ENCODE assay signal across 1 cellular context in the genomic region with DNA sequence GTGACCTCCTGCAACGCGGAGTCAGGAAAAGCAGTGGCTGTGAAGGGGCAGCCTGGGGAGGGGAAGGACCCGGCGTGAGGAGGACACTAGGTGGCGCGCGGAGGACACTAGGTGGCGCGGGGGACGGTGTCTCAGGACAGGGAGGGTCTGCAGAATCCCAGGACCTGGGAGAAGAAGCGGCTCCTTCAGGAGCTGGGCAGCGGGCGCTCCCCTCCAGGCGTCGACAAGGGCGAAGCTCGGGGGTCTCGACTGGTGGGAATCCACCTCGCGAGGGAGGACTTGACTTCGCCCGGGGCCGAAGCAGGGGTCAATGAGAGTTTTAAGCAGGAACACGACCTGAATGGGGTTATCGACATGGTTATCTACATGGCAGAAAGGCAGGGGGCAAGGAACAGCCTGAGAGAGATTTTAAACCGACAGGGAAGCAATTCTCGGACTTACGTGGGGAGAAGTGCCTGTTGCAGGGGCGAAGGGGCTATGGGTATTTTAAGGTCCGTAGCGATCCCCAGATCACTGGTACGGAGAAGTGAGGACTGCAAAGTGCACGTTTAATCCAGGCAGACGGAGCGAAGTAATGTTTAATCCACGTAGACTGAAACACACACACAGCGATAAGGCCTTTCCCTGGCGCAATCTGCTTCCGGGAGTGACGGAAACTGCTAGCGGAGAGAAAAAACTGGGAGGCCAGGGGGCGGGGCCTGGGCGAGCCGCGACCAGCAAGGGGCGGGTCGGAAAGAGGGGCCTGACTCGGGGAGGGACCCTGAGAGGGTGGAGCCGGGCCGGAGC.
TF ChIP-seq lines count a peak whose summit lies in the region.

TSS of gene ZNF616 (minus strand) at position 648 of the 786 bp plus-strand sequence. CDS start 9,426 bp downstream, outside the sequence.

TF ChIP-seq in HepG2, 621 proteins besides CTCF, POLR2A, EP300 and RAD21 (continued from another document and continues in another):
- TF ChIP-seq, protein P1, sequence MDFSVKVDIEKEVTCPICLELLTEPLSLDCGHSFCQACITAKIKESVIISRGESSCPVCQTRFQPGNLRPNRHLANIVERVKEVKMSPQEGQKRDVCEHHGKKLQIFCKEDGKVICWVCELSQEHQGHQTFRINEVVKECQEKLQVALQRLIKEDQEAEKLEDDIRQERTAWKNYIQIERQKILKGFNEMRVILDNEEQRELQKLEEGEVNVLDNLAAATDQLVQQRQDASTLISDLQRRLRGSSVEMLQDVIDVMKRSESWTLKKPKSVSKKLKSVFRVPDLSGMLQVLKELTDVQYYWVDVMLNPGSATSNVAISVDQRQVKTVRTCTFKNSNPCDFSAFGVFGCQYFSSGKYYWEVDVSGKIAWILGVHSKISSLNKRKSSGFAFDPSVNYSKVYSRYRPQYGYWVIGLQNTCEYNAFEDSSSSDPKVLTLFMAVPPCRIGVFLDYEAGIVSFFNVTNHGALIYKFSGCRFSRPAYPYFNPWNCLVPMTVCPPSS (IDR thresholded peaks at IDR 0.05): no peak
- no peak for TF ChIP-seq ZNF121 (CRISPR knock-in tag; IDR thresholded peaks at IDR 0.05)
- no peak for TF ChIP-seq PHF5A (CRISPR knock-in tag; IDR thresholded peaks at IDR 0.05; ENCODE audit: low read depth, unreplicated experiment)
- TF ChIP-seq, protein P2, sequence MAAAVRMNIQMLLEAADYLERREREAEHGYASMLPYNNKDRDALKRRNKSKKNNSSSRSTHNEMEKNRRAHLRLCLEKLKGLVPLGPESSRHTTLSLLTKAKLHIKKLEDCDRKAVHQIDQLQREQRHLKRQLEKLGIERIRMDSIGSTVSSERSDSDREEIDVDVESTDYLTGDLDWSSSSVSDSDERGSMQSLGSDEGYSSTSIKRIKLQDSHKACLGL (CRISPR knock-in tag; IDR thresholded peaks at IDR 0.05): no peak
- TF ChIP-seq, protein P3, sequence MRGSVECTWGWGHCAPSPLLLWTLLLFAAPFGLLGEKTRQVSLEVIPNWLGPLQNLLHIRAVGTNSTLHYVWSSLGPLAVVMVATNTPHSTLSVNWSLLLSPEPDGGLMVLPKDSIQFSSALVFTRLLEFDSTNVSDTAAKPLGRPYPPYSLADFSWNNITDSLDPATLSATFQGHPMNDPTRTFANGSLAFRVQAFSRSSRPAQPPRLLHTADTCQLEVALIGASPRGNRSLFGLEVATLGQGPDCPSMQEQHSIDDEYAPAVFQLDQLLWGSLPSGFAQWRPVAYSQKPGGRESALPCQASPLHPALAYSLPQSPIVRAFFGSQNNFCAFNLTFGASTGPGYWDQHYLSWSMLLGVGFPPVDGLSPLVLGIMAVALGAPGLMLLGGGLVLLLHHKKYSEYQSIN (CRISPR knock-in tag; IDR thresholded peaks at IDR 0.05; ENCODE audit: borderline replicate concordance): no peak
- no peak for TF ChIP-seq SSRP1 (CRISPR knock-in tag; IDR thresholded peaks at IDR 0.05)
- TF ChIP-seq ZMYM3 (CRISPR knock-in tag; IDR thresholded peaks at IDR 0.05): peak; percentile 63
- no peak for TF ChIP-seq RELA (CRISPR knock-in tag; IDR thresholded peaks at IDR 0.05)
- TF ChIP-seq, protein P4, sequence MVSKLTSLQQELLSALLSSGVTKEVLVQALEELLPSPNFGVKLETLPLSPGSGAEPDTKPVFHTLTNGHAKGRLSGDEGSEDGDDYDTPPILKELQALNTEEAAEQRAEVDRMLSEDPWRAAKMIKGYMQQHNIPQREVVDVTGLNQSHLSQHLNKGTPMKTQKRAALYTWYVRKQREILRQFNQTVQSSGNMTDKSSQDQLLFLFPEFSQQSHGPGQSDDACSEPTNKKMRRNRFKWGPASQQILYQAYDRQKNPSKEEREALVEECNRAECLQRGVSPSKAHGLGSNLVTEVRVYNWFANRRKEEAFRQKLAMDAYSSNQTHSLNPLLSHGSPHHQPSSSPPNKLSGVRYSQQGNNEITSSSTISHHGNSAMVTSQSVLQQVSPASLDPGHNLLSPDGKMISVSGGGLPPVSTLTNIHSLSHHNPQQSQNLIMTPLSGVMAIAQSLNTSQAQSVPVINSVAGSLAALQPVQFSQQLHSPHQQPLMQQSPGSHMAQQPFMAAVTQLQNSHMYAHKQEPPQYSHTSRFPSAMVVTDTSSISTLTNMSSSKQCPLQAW (CRISPR knock-in tag; IDR thresholded peaks at IDR 0.05): no peak
- no peak for TF ChIP-seq EHMT2 (IDR thresholded peaks at IDR 0.05; ENCODE audit: borderline replicate concordance, low read depth, low read length)
- no peak for TF ChIP-seq U2AF2 (IDR thresholded peaks at IDR 0.05; ENCODE audit: low read depth, low read length)
- no peak for TF ChIP-seq ZNF577 (CRISPR knock-in tag; IDR thresholded peaks at IDR 0.05; ENCODE audit: borderline replicate concordance, low read depth)
- TF ChIP-seq HOXA3 (CRISPR knock-in tag; IDR thresholded peaks at IDR 0.05): peak; percentile 41; the same call in 1 of the 2 replicates
- no peak for TF ChIP-seq ZNF83 (CRISPR knock-in tag; IDR thresholded peaks at IDR 0.05; ENCODE audit: borderline replicate concordance)
- peak; percentile 19; the same call in 1 of the 2 replicates for TF ChIP-seq SMC3 (IDR thresholded peaks at IDR 0.05; ENCODE audit: low read length)
- TF ChIP-seq, protein P5, sequence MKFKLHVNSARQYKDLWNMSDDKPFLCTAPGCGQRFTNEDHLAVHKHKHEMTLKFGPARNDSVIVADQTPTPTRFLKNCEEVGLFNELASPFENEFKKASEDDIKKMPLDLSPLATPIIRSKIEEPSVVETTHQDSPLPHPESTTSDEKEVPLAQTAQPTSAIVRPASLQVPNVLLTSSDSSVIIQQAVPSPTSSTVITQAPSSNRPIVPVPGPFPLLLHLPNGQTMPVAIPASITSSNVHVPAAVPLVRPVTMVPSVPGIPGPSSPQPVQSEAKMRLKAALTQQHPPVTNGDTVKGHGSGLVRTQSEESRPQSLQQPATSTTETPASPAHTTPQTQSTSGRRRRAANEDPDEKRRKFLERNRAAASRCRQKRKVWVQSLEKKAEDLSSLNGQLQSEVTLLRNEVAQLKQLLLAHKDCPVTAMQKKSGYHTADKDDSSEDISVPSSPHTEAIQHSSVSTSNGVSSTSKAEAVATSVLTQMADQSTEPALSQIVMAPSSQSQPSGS (CRISPR knock-in tag; IDR thresholded peaks at IDR 0.05): no peak
- 0 out of 2 replicates have a peak, but pooled peaks have one; percentile 9 for TF ChIP-seq GFI1 (CRISPR knock-in tag; IDR thresholded peaks at IDR 0.05; ENCODE audit: borderline replicate concordance)
- TF ChIP-seq RBM22 (optimal IDR thresholded peaks at IDR 0.05; ENCODE audit: low read length): no peak
- TF ChIP-seq IKZF4 (CRISPR knock-in tag; IDR thresholded peaks at IDR 0.05; ENCODE audit: borderline replicate concordance, low read depth, not compliant biosample characterization): no peak
- no peak for TF ChIP-seq PTBP1 (IDR thresholded peaks at IDR 0.05; ENCODE audit: low read depth, low read length, poor library complexity, severe bottlenecking)
- no peak for TF ChIP-seq ZNF124 (CRISPR knock-in tag; IDR thresholded peaks at IDR 0.05)
- TF ChIP-seq HNRNPLL (IDR thresholded peaks at IDR 0.05; ENCODE audit: low read depth, low read length, poor library complexity, severe bottlenecking): peak; percentile 59
- TF ChIP-seq, protein P6, sequence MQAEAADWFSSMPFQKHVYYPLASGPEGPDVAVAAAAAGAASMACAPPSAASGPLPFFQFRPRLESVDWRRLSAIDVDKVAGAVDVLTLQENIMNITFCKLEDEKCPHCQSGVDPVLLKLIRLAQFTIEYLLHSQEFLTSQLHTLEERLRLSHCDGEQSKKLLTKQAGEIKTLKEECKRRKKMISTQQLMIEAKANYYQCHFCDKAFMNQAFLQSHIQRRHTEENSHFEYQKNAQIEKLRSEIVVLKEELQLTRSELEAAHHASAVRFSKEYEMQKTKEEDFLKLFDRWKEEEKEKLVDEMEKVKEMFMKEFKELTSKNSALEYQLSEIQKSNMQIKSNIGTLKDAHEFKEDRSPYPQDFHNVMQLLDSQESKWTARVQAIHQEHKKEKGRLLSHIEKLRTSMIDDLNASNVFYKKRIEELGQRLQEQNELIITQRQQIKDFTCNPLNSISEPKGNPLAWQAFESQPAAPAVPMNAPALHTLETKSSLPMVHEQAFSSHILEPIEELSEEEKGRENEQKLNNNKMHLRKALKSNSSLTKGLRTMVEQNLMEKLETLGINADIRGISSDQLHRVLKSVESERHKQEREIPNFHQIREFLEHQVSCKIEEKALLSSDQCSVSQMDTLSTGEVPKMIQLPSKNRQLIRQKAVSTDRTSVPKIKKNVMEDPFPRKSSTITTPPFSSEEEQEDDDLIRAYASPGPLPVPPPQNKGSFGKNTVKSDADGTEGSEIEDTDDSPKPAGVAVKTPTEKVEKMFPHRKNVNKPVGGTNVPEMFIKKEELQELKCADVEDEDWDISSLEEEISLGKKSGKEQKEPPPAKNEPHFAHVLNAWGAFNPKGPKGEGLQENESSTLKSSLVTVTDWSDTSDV (CRISPR knock-in tag; IDR thresholded peaks at IDR 0.05): no peak
- peak; percentile 51; the same call in 1 of the 2 replicates for TF ChIP-seq ZNF605 (CRISPR knock-in tag; IDR thresholded peaks at IDR 0.05)
- no peak for TF ChIP-seq TCF7 (IDR thresholded peaks at IDR 0.05; ENCODE audit: low read depth)
- TF ChIP-seq MBNL3 (CRISPR knock-in tag; conservative IDR thresholded peaks at IDR 0.05): no peak
- TF ChIP-seq, protein P7, sequence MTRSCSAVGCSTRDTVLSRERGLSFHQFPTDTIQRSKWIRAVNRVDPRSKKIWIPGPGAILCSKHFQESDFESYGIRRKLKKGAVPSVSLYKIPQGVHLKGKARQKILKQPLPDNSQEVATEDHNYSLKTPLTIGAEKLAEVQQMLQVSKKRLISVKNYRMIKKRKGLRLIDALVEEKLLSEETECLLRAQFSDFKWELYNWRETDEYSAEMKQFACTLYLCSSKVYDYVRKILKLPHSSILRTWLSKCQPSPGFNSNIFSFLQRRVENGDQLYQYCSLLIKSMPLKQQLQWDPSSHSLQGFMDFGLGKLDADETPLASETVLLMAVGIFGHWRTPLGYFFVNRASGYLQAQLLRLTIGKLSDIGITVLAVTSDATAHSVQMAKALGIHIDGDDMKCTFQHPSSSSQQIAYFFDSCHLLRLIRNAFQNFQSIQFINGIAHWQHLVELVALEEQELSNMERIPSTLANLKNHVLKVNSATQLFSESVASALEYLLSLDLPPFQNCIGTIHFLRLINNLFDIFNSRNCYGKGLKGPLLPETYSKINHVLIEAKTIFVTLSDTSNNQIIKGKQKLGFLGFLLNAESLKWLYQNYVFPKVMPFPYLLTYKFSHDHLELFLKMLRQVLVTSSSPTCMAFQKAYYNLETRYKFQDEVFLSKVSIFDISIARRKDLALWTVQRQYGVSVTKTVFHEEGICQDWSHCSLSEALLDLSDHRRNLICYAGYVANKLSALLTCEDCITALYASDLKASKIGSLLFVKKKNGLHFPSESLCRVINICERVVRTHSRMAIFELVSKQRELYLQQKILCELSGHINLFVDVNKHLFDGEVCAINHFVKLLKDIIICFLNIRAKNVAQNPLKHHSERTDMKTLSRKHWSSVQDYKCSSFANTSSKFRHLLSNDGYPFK (CRISPR knock-in tag; IDR thresholded peaks at IDR 0.05; ENCODE audit: borderline replicate concordance): peak; percentile 61; the same call in 1 of the 2 replicates
- TF ChIP-seq ZNF253 (CRISPR knock-in tag; IDR thresholded peaks at IDR 0.05; ENCODE audit: borderline replicate concordance): no peak
- TF ChIP-seq ZMAT5 (CRISPR knock-in tag; IDR thresholded peaks at IDR 0.05; ENCODE audit: borderline replicate concordance, low read depth): no peak
- TF ChIP-seq ZNF773 (CRISPR knock-in tag; IDR thresholded peaks at IDR 0.05; ENCODE audit: borderline replicate concordance): no peak
- TF ChIP-seq, protein P8, sequence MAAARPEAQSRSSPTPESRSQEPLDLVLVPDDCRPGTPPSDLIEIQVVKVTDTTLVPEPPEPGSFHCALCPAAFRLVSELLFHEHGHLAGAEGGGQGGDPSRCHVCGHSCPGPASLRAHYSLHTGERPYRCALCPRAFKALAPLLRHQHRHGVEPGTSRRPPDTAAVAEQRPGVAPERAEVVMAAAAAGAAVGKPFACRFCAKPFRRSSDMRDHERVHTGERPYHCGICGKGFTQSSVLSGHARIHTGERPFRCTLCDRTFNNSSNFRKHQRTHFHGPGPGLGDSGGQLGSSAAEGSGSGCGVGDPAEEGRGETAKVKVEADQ (CRISPR knock-in tag; IDR thresholded peaks at IDR 0.05; ENCODE audit: borderline replicate concordance): no peak; the same call in 1 of the 2 replicates
- TF ChIP-seq E2F2 (CRISPR knock-in tag; IDR thresholded peaks at IDR 0.05; ENCODE audit: borderline replicate concordance): no peak
- TF ChIP-seq TCF12 (IDR thresholded peaks at IDR 0.05): no peak
- no peak for TF ChIP-seq TCF12 (CRISPR knock-in tag; IDR thresholded peaks at IDR 0.05)
- TF ChIP-seq SKI (IDR thresholded peaks at IDR 0.05; ENCODE audit: partially characterized antibody): no peak
- peak; percentile 38; the same call in 1 of the 2 replicates for TF ChIP-seq ZMYM4 (CRISPR knock-in tag; IDR thresholded peaks at IDR 0.05)
- TF ChIP-seq NR2C2 (CRISPR knock-in tag; IDR thresholded peaks at IDR 0.05; ENCODE audit: borderline replicate concordance): peak; percentile 94
- TF ChIP-seq, protein P9, sequence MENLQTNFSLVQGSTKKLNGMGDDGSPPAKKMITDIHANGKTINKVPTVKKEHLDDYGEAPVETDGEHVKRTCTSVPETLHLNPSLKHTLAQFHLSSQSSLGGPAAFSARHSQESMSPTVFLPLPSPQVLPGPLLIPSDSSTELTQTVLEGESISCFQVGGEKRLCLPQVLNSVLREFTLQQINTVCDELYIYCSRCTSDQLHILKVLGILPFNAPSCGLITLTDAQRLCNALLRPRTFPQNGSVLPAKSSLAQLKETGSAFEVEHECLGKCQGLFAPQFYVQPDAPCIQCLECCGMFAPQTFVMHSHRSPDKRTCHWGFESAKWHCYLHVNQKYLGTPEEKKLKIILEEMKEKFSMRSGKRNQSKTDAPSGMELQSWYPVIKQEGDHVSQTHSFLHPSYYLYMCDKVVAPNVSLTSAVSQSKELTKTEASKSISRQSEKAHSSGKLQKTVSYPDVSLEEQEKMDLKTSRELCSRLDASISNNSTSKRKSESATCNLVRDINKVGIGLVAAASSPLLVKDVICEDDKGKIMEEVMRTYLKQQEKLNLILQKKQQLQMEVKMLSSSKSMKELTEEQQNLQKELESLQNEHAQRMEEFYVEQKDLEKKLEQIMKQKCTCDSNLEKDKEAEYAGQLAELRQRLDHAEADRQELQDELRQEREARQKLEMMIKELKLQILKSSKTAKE (CRISPR knock-in tag; IDR thresholded peaks at IDR 0.05; ENCODE audit: borderline replicate concordance): no peak
- TF ChIP-seq RNF2 (conservative IDR thresholded peaks at IDR 0.05; ENCODE audit: low read depth): no peak
- TF ChIP-seq SOX5 (CRISPR knock-in tag; IDR thresholded peaks at IDR 0.05; ENCODE audit: borderline replicate concordance): no peak
- 0 out of 2 replicates have a peak, but pooled peaks have one; percentile 4 for TF ChIP-seq MAFF (IDR thresholded peaks at IDR 0.05; ENCODE audit: low read depth, low read length)
- TF ChIP-seq EED (CRISPR knock-in tag; IDR thresholded peaks at IDR 0.05): no peak
- TF ChIP-seq DPF2 (CRISPR knock-in tag; IDR thresholded peaks at IDR 0.05; ENCODE audit: borderline replicate concordance, low read depth): 0 out of 2 replicates have a peak, but pooled peaks have one; percentile 14
- TF ChIP-seq MED13 (CRISPR knock-in tag; IDR thresholded peaks at IDR 0.05): no peak
- no peak for TF ChIP-seq POLR2AphosphoS2 (IDR thresholded peaks at IDR 0.05; ENCODE audit: low read depth, low read length)
